In genomic region chr1:3772715-3773571, GRCh38 we compare ENCODE assay signal across 8 cellular contexts. TPM values are rescaled to one million over a fixed set of nuclear protein-coding genes. Genes with fewer than 3 reads are reported as not detected.
DNase-seq lines count a peak whose midpoint lies in the region; ATAC-seq, FAIRE-seq and TF ChIP-seq lines count a peak whose summit lies in the region.

TSS of gene SMIM1 (plus strand) at chr1:3772749. CDS start at chr1:3775374, 2,625 bp downstream.

- ATAC-seq in GM19455 (IDR thresholded peaks at IDR 0.05; ENCODE audit: unreplicated experiment) = peak; percentile 5
- ATAC-seq in HG03565 (IDR thresholded peaks at IDR 0.05; ENCODE audit: unreplicated experiment) = peak; percentile 15
- peak; percentile 36 for ATAC-seq in K562
- peak; percentile 0 for ATAC-seq in HepG2

- TF ChIP-seq CTCF in K562 (IDR thresholded peaks at IDR 0.05 in 2 of 3, conservative IDR thresholded peaks at IDR 0.05 in 1 of 3; ENCODE audit: insufficient read depth in 2 of 3, low read depth in 1 of 3, low read length in 3 of 3) (no peak), HepG2 (CRISPR knock-in tag; IDR thresholded peaks at IDR 0.05) (no peak), thyroid gland (IDR thresholded peaks at IDR 0.05) (no peak)

- DNase-seq in K562 (ENCODE audit: extremely low read depth in 1 of 4, low spot score in 3 of 4) (peak in 2 of 4 experiments; percentile 55 to 77), HepG2 (ENCODE audit: low spot score) (peak; percentile 52), thyroid gland (peak; percentile 60 to 64), posterior vena cava (ENCODE audit: low spot score) (no peak), COLO829 (ENCODE audit: low spot score) (no peak), mesenteric fat pad (ENCODE audit: low spot score) (no peak)

- H3K4me3 ChIP-seq in K562 (peak within 1 kb of the TSS; percentile 65), HepG2 (replicated peaks in 1 of 3; ENCODE audit: insufficient read depth in 1 of 3, low read depth in 2 of 3, low read length in 3 of 3) (peak within 1 kb of the TSS; percentile 89 to 90 (median 90)), thyroid gland (replicated peaks in 1 of 3) (peak within 1 kb of the TSS in 2 of 3 donors; percentile 49 to 65)

- H4K20me1 ChIP-seq in K562 (replicated peaks; ENCODE audit: control insufficient read depth, insufficient read depth, low read length) (no peaks in the 10 kb centered on the region), HepG2 (ENCODE audit: insufficient read depth, low read length) (no peaks in the 10 kb centered on the region)

- H3K4me1 ChIP-seq in K562 (replicated peaks in 1 of 2; ENCODE audit: control insufficient read depth in 2 of 2, insufficient read depth in 2 of 2, low read length in 2 of 2) (peaks cover 26 to 87% of the 10 kb centered on the region in 2 experiments), HepG2 (ENCODE audit: insufficient read depth, low read length) (peaks cover 64% of the 10 kb centered on the region), thyroid gland (peaks cover 46 to 60% of the 10 kb centered on the region in 2 donors)

- FAIRE-seq in K562 (lab: Jason Lieb, UNC) (no peak), HepG2 (lab: Jason Lieb, UNC) (peak; percentile 36)

- H2AFZ ChIP-seq in K562 (ENCODE audit: low read depth, low read length) = peak within 1 kb of the TSS; percentile 68
- no peak within 1 kb of the TSS for H2AFZ ChIP-seq in HepG2 (ENCODE audit: low read length)

- H3K4me2 ChIP-seq in K562 (ENCODE audit: insufficient read depth, low read length) = peak within 1 kb of the TSS; percentile 92
- peak within 1 kb of the TSS; percentile 93 for H3K4me2 ChIP-seq in HepG2 (ENCODE audit: low read depth, low read length)

- POLR2A ChIA-PET in K562 (lab: Yijun Ruan, JAX) = interaction anchor here (0.7 to 2.0 kb wide), 7 partner anchors 14 to 126 kb away, joined by 3 to 7 read pairs (median 3); partner anchors contain the start of gene LRRC47
- POLR2A ChIA-PET in HepG2 (lab: Yijun Ruan, JAX) = interaction anchor here (1.1 to 1.8 kb wide), 2 partner anchors 12 to 15 kb away, joined by 5 to 10 read pairs; no protein-coding TSS in a partner anchor

- H3K9ac ChIP-seq in K562 (ENCODE audit: insufficient read depth in 1 of 2, low read depth in 2 of 2, low read length in 2 of 2) (peak within 1 kb of the TSS; percentile 67 to 94), HepG2 (ENCODE audit: insufficient read depth, low read depth, low read length) (peak within 1 kb of the TSS; percentile 81)

- 1% methylated on average over 55 of the region's 55 CpGs for WGBS in K562 (ENCODE audit: insufficient coverage, low coverage, missing lambda C conversion rate)
- 0% methylated on average over 12 of the region's 55 CpGs for WGBS in HepG2 (ENCODE audit: low lambda C conversion rate)
- 9 to 10% methylated on average over 21 to 23 of the region's 55 CpGs for WGBS in thyroid gland, 2 donors

- TF ChIP-seq RAD21 in K562 (CRISPR knock-in tag; conservative IDR thresholded peaks at IDR 0.05 in 1 of 2, IDR thresholded peaks at IDR 0.05 in 1 of 2) (no peak), HepG2 (CRISPR knock-in tag; IDR thresholded peaks at IDR 0.05) (peak; percentile 21; the same call in 1 of the 2 replicates)

- H3K36me3 ChIP-seq in K562 (ENCODE audit: control insufficient read depth, insufficient read depth, low read length) (peaks cover 8% of the 10 kb centered on the region; the same call in 1 of the 3 replicates), HepG2 (replicated peaks in 1 of 2; ENCODE audit: control insufficient read depth in 1 of 2, insufficient read depth in 2 of 2, low read length in 2 of 2) (no peaks in the 10 kb centered on the region), thyroid gland (no peaks in the 10 kb centered on the region)

- BruUV-seq in K562 (replicated peaks; lab: Mats Ljungman, UMichigan) (TSS peak; percentile 52), HepG2 (replicated peaks; lab: Mats Ljungman, UMichigan) (TSS peak; percentile 45)

- H3K9me3 ChIP-seq in K562 (replicated peaks; ENCODE audit: control insufficient read depth, insufficient read depth, low read depth, low read length) = no peaks in the 10 kb centered on the region
- H3K9me3 ChIP-seq in HepG2 (ENCODE audit: low read length) = no peaks in the 10 kb centered on the region
- H3K9me3 ChIP-seq in thyroid gland = no peaks in the 10 kb centered on the region

- H3K27me3 ChIP-seq in K562 (ENCODE audit: control insufficient read depth in 2 of 2, insufficient read depth in 2 of 2, low read length in 2 of 2) (no peaks in the 10 kb centered on the region), HepG2 (ENCODE audit: control insufficient read depth in 1 of 2, insufficient read depth in 2 of 2, low read length in 2 of 2) (no peaks in the 10 kb centered on the region), thyroid gland (no peaks in the 10 kb centered on the region)

- TF ChIP-seq POLR2A in K562 (conservative IDR thresholded peaks at IDR 0.05) (0 out of 2 replicates have a peak, but pooled peaks have one; percentile 29), HepG2 (IDR thresholded peaks at IDR 0.05; ENCODE audit: insufficient read depth in 1 of 2, low read depth in 2 of 2, low read length in 2 of 2) (no peak), thyroid gland (IDR thresholded peaks at IDR 0.05) (no peak)

- H3K79me2 ChIP-seq in K562 (ENCODE audit: control insufficient read depth, insufficient read depth, low read length) (peaks cover 38% of the 10 kb centered on the region), HepG2 (ENCODE audit: insufficient read depth, low read length) (peaks cover 18% of the 10 kb centered on the region)

- TF ChIP-seq EP300 in K562 (IDR thresholded peaks at IDR 0.05; ENCODE audit: low read length) (no peak), HepG2 (IDR thresholded peaks at IDR 0.05; ENCODE audit: low read depth in 2 of 2, low read length in 2 of 2) (no peak), HepG2 (CRISPR knock-in tag; IDR thresholded peaks at IDR 0.05; ENCODE audit: borderline replicate concordance) (no peak)

- peaks cover 5% of the 10 kb centered on the region for H3K9me1 ChIP-seq in K562 (ENCODE audit: control insufficient read depth, insufficient read depth, low read length)

- peak within 1 kb of the TSS; percentile 67 for H3K27ac ChIP-seq in K562 (ENCODE audit: extremely low read depth, low read depth, low read length)
- H3K27ac ChIP-seq in HepG2 (ENCODE audit: extremely low read length, insufficient read depth, low read length) = peak within 1 kb of the TSS; percentile 86
- peak within 1 kb of the TSS; percentile 45 to 69 (median 64) for H3K27ac ChIP-seq in thyroid gland

- intact Hi-C loops in K562 (cut with micrococcal nuclease) (no loop called here), HepG2 (cut with micrococcal nuclease; ENCODE audit: unreplicated experiment) (loop anchor here (10.0 kb wide), 1 partner anchor 132 kb away; the partner anchor contains the start of gene C1orf174), thyroid gland (cut with DNase I) (no loop called here), posterior vena cava (cut with DNase I) (no loop called here)

- in situ Hi-C loops in K562 (cut with MboI) = no loop called here
- in situ Hi-C loops in HepG2 (cut with HindIII; ENCODE audit: extremely low pct_ligation_motif_present, low pct_unique_long_range_greater_than_20kb) = no loop called here

- CTCF ChIA-PET in K562 (lab: Yijun Ruan, JAX; ENCODE audit: low intra/inter-chr PET ratio) (interaction anchor here (0.6 kb wide), 1 partner anchor 132 kb away, joined by 5 read pairs; no protein-coding TSS in a partner anchor), HepG2 (lab: Yijun Ruan, JAX; ENCODE audit: low intra/inter-chr PET ratio, low total read pairs) (no interaction called here)

RNA-seq across cellular contexts. Expression of gene SMIM1, which starts in this region (rescaled TPM):
- total RNA-seq in K562 (2011; cell fraction: chromatin; rRNA removed; ENCODE audit: low replicate concordance) = 5.3 and 30.5 TPM in 2 replicates
- total RNA-seq in K562 (2011; cell fraction: nucleolus; rRNA removed) = 40.4 and 40.7 TPM in 2 replicates
- total RNA-seq in K562 (2011; cell fraction: nucleoplasm; rRNA removed) = 9.1 and 19.0 TPM in 2 replicates
- total RNA-seq in K562 (2014; rRNA removed) (85.6 and 123 TPM in 2 replicates), K562 (2014; rRNA removed; fragmentation: Illumina TruSeq; extraction: Trizol) (1.8 and 2.3 TPM in 2 replicates), K562 (2015; rRNA removed; fragmentation: Illumina TruSeq; extraction: Trizol) (31.5 and 44.3 TPM in 2 replicates), K562 (2021) (125 and 150 TPM in 2 replicates), HepG2 (2016; rRNA removed; fragmentation: Illumina TruSeq; extraction: Trizol) (55.8 and 56.3 TPM in 2 replicates), thyroid gland (10 to 100 TPM in 1 of 4 donors, 1 to 10 TPM in 3; 8.6 to 20.2 (median 9.7) TPM), posterior vena cava (10 to 100 TPM in 1 of 2 donors, 1 to 10 TPM in 1; 3.6 to 14.5 TPM), mesenteric fat pad (3.7 TPM)
- polyA plus RNA-seq in K562 (2011; rRNA removed) (9.2 and 18.1 TPM in 2 replicates), K562 (2014; fragmentation: Illumina TruSeq; extraction: Trizol) (5.0 and 24.5 TPM in 2 replicates), K562 (2014; fragmentation: Nextera tagmentation; extraction: Ambion mirVana) (10 to 100 TPM; 11.1 to 24.3 TPM), K562 (2014; rRNA removed) (60.6 and 93.3 TPM in 2 replicates), HepG2 (2011; rRNA removed) (12.4 and 22.2 TPM in 2 replicates)
- polyA plus RNA-seq in K562 (2011; cell fraction: cytosol; rRNA removed) = 36.5 and 175 TPM in 2 replicates
- 13.1 and 20.5 TPM in 2 replicates for polyA plus RNA-seq in K562 (2011; cell fraction: nucleus; rRNA removed)
- 41.4 and 55.0 TPM in 2 replicates for polyA plus RNA-seq in K562 (2012)
- polyA minus RNA-seq in K562 (2011; rRNA and poly(A)+ RNA removed) = 1.9 and 3.0 TPM in 2 replicates
- 41.1 and 43.1 TPM in 2 replicates for polyA minus RNA-seq in K562 (2011; cell fraction: cytosol; rRNA and poly(A)+ RNA removed)
- 43.8 and 48.5 TPM in 2 replicates for polyA minus RNA-seq in K562 (2011; cell fraction: nucleus; rRNA and poly(A)+ RNA removed)
- 360 and 516 TPM in 2 replicates for total RNA-seq in HepG2 (2016; cell fraction: cytosol; rRNA removed; fragmentation: Illumina TruSeq; extraction: Trizol; ENCODE audit: low read depth)
- 54.3 and 58.0 TPM in 2 replicates for total RNA-seq in HepG2 (2016; cell fraction: insoluble cytoplasmic fraction; rRNA removed; fragmentation: Illumina TruSeq; extraction: Trizol)
- total RNA-seq in HepG2 (2016; cell fraction: membrane; rRNA removed; fragmentation: Illumina TruSeq; extraction: Trizol) = 94.8 and 147 TPM in 2 replicates
- total RNA-seq in HepG2 (2016; cell fraction: nucleus; rRNA removed; fragmentation: Illumina TruSeq; extraction: Trizol) = 35.3 and 45.5 TPM in 2 replicates
- 15.0 and 35.9 TPM in 2 replicates for polyA plus RNA-seq in HepG2 (2011; cell fraction: cytosol; rRNA removed)
- polyA plus RNA-seq in HepG2 (2011; cell fraction: nucleus; rRNA removed) = 20.1 and 21.5 TPM in 2 replicates
- 18.7 and 18.9 TPM in 2 replicates for polyA plus RNA-seq in HepG2 (2012)
- 172 and 230 TPM in 2 replicates for polyA plus RNA-seq in HepG2 (2016; cell fraction: cytosol; fragmentation: Illumina TruSeq; extraction: Trizol; ENCODE audit: low read depth)
- 45.5 and 47.9 TPM in 2 replicates for polyA plus RNA-seq in HepG2 (2016; cell fraction: insoluble cytoplasmic fraction; fragmentation: Illumina TruSeq; extraction: Trizol; ENCODE audit: low read depth)
- polyA plus RNA-seq in HepG2 (2016; cell fraction: membrane; fragmentation: Illumina TruSeq; extraction: Trizol; ENCODE audit: low read depth) = 82.1 and 104 TPM in 2 replicates
- polyA plus RNA-seq in HepG2 (2016; cell fraction: nucleus; fragmentation: Illumina TruSeq; extraction: Trizol; ENCODE audit: insufficient read depth, low read depth) = 32.0 and 32.8 TPM in 2 replicates
- 29.5 TPM in 1 of 2 replicates, not detected in the other for polyA minus RNA-seq in HepG2 (2011; rRNA and poly(A)+ RNA removed; ENCODE audit: low replicate concordance)
- 18.6 and 19.1 TPM in 2 replicates for polyA minus RNA-seq in HepG2 (2011; cell fraction: cytosol; rRNA and poly(A)+ RNA removed)
- 17.1 and 18.4 TPM in 2 replicates for polyA minus RNA-seq in HepG2 (2011; cell fraction: nucleus; rRNA and poly(A)+ RNA removed)

Comparison
In these comparisons a context has a peak if more than half of its experiments do, and no peak if none do; other contexts are left out.
1. DNase-seq: peak in HepG2 (single experiment) and thyroid gland (2 of 2); none in posterior vena cava (single experiment), COLO829 (single experiment) and mesenteric fat pad (single experiment).
2. Peak in every context shown above with its lines, with median percentiles within 50 percentile points of each other: ATAC-seq, H3K27ac ChIP-seq and H3K4me3 ChIP-seq.